In the genomic region with DNA sequence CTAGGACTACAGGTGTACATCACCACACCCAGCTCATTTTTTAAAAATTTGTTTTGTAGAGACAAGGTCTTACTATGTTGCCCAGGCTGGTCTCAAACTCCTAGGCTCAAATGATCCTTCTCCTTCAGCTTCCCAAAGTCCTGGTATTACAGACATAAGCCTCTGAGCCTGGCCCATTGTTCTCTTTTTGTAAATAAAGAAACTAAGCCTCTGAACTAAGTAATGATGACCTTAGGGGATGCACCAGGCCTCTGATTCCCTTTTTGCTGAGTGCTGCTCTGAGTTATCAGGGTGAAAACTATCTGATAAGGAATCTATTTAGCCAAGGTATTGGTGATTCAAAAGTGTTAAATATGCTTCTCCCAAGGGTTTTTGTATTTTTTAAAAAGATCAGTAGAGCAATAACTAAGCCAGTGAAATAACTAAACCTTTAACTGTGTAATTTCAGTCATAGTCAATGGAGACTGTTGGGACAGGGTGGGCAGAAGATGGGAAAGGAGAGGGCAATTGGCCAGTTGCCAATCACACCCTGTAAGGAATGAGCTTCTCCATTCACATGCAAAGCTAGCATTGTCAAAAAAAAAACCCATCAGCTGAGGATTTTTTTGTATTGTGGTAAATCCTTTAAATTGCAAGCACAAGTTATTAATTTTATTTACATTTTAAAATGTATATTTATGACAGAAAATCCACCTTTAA, we compare ENCODE assay signal across 1 cellular context.
TF ChIP-seq lines count a peak whose summit lies in the region.

No MANE protein-coding gene starts in this region.

TF ChIP-seq in GM23338, 12 proteins besides CTCF, POLR2A, EP300 and RAD21 (continued from another document):
- TF ChIP-seq, protein P1, sequence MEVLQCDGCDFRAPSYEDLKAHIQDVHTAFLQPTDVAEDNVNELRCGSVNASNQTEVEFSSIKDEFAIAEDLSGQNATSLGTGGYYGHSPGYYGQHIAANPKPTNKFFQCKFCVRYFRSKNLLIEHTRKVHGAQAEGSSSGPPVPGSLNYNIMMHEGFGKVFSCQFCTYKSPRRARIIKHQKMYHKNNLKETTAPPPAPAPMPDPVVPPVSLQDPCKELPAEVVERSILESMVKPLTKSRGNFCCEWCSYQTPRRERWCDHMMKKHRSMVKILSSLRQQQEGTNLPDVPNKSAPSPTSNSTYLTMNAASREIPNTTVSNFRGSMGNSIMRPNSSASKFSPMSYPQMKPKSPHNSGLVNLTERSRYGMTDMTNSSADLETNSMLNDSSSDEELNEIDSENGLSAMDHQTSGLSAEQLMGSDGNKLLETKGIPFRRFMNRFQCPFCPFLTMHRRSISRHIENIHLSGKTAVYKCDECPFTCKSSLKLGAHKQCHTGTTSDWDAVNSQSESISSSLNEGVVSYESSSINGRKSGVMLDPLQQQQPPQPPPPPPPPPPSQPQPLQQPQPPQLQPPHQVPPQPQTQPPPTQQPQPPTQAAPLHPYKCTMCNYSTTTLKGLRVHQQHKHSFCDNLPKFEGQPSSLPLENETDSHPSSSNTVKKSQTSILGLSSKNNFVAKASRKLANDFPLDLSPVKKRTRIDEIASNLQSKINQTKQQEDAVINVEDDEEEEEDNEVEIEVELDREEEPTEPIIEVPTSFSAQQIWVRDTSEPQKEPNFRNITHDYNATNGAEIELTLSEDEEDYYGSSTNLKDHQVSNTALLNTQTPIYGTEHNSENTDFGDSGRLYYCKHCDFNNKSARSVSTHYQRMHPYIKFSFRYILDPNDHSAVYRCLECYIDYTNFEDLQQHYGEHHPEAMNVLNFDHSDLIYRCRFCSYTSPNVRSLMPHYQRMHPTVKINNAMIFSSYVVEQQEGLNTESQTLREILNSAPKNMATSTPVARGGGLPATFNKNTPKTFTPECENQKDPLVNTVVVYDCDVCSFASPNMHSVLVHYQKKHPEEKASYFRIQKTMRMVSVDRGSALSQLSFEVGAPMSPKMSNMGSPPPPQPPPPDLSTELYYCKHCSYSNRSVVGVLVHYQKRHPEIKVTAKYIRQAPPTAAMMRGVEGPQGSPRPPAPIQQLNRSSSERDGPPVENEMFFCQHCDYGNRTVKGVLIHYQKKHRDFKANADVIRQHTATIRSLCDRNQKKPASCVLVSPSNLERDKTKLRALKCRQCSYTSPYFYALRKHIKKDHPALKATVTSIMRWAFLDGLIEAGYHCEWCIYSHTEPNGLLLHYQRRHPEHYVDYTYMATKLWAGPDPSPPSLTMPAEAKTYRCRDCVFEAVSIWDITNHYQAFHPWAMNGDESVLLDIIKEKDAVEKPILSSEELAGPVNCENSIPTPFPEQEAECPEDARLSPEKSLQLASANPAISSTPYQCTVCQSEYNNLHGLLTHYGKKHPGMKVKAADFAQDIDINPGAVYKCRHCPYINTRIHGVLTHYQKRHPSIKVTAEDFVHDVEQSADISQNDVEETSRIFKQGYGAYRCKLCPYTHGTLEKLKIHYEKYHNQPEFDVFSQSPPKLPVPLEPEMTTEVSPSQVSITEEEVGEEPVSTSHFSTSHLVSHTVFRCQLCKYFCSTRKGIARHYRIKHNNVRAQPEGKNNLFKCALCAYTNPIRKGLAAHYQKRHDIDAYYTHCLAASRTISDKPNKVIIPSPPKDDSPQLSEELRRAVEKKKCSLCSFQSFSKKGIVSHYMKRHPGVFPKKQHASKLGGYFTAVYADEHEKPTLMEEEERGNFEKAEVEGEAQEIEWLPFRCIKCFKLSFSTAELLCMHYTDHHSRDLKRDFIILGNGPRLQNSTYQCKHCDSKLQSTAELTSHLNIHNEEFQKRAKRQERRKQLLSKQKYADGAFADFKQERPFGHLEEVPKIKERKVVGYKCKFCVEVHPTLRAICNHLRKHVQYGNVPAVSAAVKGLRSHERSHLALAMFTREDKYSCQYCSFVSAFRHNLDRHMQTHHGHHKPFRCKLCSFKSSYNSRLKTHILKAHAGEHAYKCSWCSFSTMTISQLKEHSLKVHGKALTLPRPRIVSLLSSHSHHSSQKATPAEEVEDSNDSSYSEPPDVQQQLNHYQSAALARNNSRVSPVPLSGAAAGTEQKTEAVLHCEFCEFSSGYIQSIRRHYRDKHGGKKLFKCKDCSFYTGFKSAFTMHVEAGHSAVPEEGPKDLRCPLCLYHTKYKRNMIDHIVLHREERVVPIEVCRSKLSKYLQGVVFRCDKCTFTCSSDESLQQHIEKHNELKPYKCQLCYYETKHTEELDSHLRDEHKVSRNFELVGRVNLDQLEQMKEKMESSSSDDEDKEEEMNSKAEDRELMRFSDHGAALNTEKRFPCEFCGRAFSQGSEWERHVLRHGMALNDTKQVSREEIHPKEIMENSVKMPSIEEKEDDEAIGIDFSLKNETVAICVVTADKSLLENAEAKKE (CRISPR knock-in tag; IDR thresholded peaks at IDR 0.05), result 0 out of 2 replicates have a peak, but pooled peaks have one; percentile 32
- TF ChIP-seq EZH2phosphoT487 (IDR thresholded peaks at IDR 0.05; ENCODE audit: unreplicated experiment), result no peak
